Comparison of ENCODE assay signal across 13 cellular contexts in genomic region chr2:230861564-230862255, GRCh38. TPM values are rescaled to one million over a fixed set of nuclear protein-coding genes. Genes with fewer than 3 reads are reported as not detected.
DNase-seq lines count a peak whose midpoint lies in the region; ATAC-seq, FAIRE-seq and TF ChIP-seq lines count a peak whose summit lies in the region.
"Had no signal": no experiment of that assay in that cellular context is flagged by ENCODE, and none has a peak within 500 bp of the region (broad histone marks: within the 10 kb centered on the region; RNA-seq: fewer than 3 reads in every experiment).

No MANE protein-coding gene starts in this region.

- TF ChIP-seq POLR2A in spleen (IDR thresholded peaks at IDR 0.05), result no peak

- H3K4me1 ChIP-seq in spleen (peaks cover 14 to 44% (median 27%) of the 10 kb centered on the region in 6 donors), small intestine (ENCODE audit: control insufficient read depth in 2 of 2, insufficient read depth in 1 of 2, low read depth in 1 of 2, low read length in 1 of 2) (peaks cover 2% of the 10 kb centered on the region in 2 donors)

- peak overlapping the region; percentile 75 for H3K27ac Mint-ChIP-seq in T-helper 17 cell

- no peak for TF ChIP-seq CTCF in spleen (IDR thresholded peaks at IDR 0.05 in 8 of 11, conservative IDR thresholded peaks at IDR 0.05 in 3 of 11)

- no peaks in the 10 kb centered on the region for H3K36me3 ChIP-seq in spleen
- no peaks in the 10 kb centered on the region for H3K36me3 ChIP-seq in small intestine (ENCODE audit: control insufficient read depth in 2 of 2, insufficient read depth in 2 of 2, low read length in 2 of 2)
- H3K36me3 ChIP-seq: esophagus squamous epithelium had no signal

- H3K4me3 ChIP-seq in spleen (no peak overlapping the region), small intestine (ENCODE audit: low read depth in 1 of 2, low read length in 2 of 2) (no peak overlapping the region)
- H3K4me3 ChIP-seq: esophagus squamous epithelium had no signal

- peaks cover 0 to 94% (median 13%) of the 10 kb centered on the region in 7 donors for H3K27me3 ChIP-seq in spleen (replicated peaks in 1 of 7)
- H3K27me3 ChIP-seq in small intestine (ENCODE audit: control insufficient read depth in 2 of 2, insufficient read depth in 2 of 2, low read length in 2 of 2), result no peaks in the 10 kb centered on the region

- peaks cover 24% of the 10 kb centered on the region for H3K27me3 Mint-ChIP-seq in T-helper 17 cell

- 48 to 59% (median 53%) methylated on average over 12 to 13 of the region's 13 CpGs for WGBS in spleen, 5 donors
- WGBS in small intestine, 3 donors, result 44 to 46% (median 44%) methylated on average over 13 of the region's 13 CpGs

- H3K4me1 Mint-ChIP-seq in T-helper 17 cell, result peaks cover 25% of the 10 kb centered on the region

- H3K27ac ChIP-seq in spleen (no peak overlapping the region), small intestine (ENCODE audit: low read depth in 1 of 2, low read length in 1 of 2) (no peak overlapping the region)
- H3K27ac ChIP-seq: esophagus squamous epithelium had no signal

- peak; percentile 90 for DNase-seq in DMS53 (lab: John Stamatoyannopoulos, UW)
- peak; percentile 11 for DNase-seq in HT1080 (ENCODE audit: low read depth)
- DNase-seq in T-helper 17 cell, result no peak
- peak; percentile 69 for DNase-seq in mesenteric fat pad (ENCODE audit: low spot score)
- no peak for DNase-seq in NOMO-1 treated with dmso at 0.1 percent for 144 hours (lab: John Stamatoyannopoulos, UW; ENCODE audit: unreplicated experiment)
- no peak for DNase-seq in spleen
- no peak for DNase-seq in small intestine
- DNase-seq in MV-4-11 (lab: John Stamatoyannopoulos, UW), result no peak
- DNase-seq: Calu3; esophagus squamous epithelium; stimulated activated CD4-positive, alpha-beta T cell treated with anti-CD3 and anti-CD28 coated beads, Interleukin-12 subunit alpha, Interleukin-12 subunit beta, amount 100 ng/mL, for 4 hours; T1000 had no signal

- FAIRE-seq in small intestine (lab: Jason Lieb, UNC), result no peak
- FAIRE-seq: bronchial epithelial cell had no signal

- H3K4me3 Mint-ChIP-seq in T-helper 17 cell, result no peak overlapping the region

- H3K9me3 ChIP-seq in T-helper 17 cell (ENCODE audit: control insufficient read depth, low read length, poor library complexity, severe bottlenecking) (no peaks in the 10 kb centered on the region), spleen (no peaks in the 10 kb centered on the region), small intestine (ENCODE audit: control insufficient read depth, low read depth) (no peaks in the 10 kb centered on the region)
- H3K9me3 ChIP-seq: esophagus squamous epithelium had no signal

- H3K36me3 Mint-ChIP-seq in T-helper 17 cell (ENCODE audit: low read depth), result peaks cover 4% of the 10 kb centered on the region

- ATAC-seq in T-helper 17 cell, result no peak

- intact Hi-C loops in spleen (cut with DNase I; ENCODE audit: low total_unique reads), result no loop called here

RNA-seq across cellular contexts. Expression of gene ITM2C, which starts 3.0 kb away (rescaled TPM):
- total RNA-seq in HT1080 (2014; rRNA removed; shearing (Covaris generic)), result 32.6 and 39.4 TPM in 2 replicates
- polyA plus RNA-seq in HT1080 (2015; cell fraction: cytosol; rRNA removed), result 32.3 and 40.5 TPM in 2 replicates
- polyA plus RNA-seq in HT1080 (2015; cell fraction: nucleus; rRNA removed), result 34.8 and 38.8 TPM in 2 replicates
- 10 to 100 TPM; 15.3 to 18.6 TPM for total RNA-seq in T-helper 17 cell
- total RNA-seq in mesenteric fat pad, result 27.1 TPM
- total RNA-seq in spleen, result 100 to 1,000 TPM in 2 of 7 donors, 10 to 100 TPM in 5; 58.5 to 150 (median 87.6) TPM
- 100 to 1,000 TPM in 2 of 3 donors, 10 to 100 TPM in 1; 97.5 to 148 (median 108) TPM for polyA plus RNA-seq in spleen
- 100 to 1,000 TPM in 2 of 3 donors, 10 to 100 TPM in 1; 38.9 to 184 (median 153) TPM for polyA plus RNA-seq in small intestine

Comparison
In these comparisons a context has a peak if more than half of its experiments do, and no peak if none do; other contexts are left out.
1. DNase-seq: peak in DMS53 (single experiment), HT1080 (single experiment) and mesenteric fat pad (single experiment); none in T-helper 17 cell (0 of 3), NOMO-1 treated with dmso at 0.1 percent for 144 hours (single experiment), spleen (single experiment), small intestine (single experiment) and MV-4-11 (single experiment).